Comparison of ENCODE assay signal across 10 cellular contexts in the genomic region with DNA sequence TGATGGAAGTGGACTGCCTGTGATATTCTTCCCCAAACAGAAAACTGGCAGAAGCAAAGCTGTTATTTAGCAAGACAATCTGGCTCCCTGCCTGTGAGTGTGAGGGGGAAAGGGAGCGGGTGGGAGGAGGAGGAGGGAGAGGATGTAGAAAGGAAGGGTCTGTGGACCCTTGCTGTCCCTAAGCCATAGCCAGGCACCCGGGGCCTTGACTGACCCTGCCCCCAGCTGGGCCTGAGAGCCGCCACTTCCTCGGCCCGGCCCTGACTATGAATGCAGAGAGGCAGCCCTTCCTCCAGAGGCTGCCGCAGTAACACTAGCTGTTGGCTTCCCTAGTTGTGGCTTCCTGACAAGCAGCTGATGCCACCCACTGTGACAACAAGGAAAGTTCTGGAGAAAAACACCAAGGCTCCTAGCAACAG. TPM values are rescaled to one million over a fixed set of nuclear protein-coding genes. Genes with fewer than 3 reads are reported as not detected.
DNase-seq lines count a peak whose midpoint lies in the region; ATAC-seq and TF ChIP-seq lines count a peak whose summit lies in the region.
"Had no signal": no experiment of that assay in that cellular context is flagged by ENCODE, and none has a peak within 500 bp of the region (broad histone marks: within the 10 kb centered on the region; RNA-seq: fewer than 3 reads in every experiment).

No MANE protein-coding gene starts in this region.

- peak overlapping the region; percentile 86 to 98 (median 96) for H3K4me2 ChIP-seq in BLaER1 treated with 17β-estradiol and CSF1 and Interleukin-3, amounts not matched to agents 10 nM and 100 nM

- H3K4me3 ChIP-seq in BLaER1 treated with 17β-estradiol and CSF1 and Interleukin-3, amounts not matched to agents 10 nM and 100 nM = peak overlapping the region in 6 of 10 experiments; percentile 16 to 70 (median 62); a peak in 6 of 20 replicates
- no peak overlapping the region for H3K4me3 ChIP-seq in gastroesophageal sphincter

- intact Hi-C loops in activated CD8-positive, alpha-beta T cell treated with anti-CD3 and anti-CD28 coated beads for 36 hours (cut with micrococcal nuclease) = loop anchor here (5.0 kb wide), 2 partner anchors 51 to 236 kb away; no protein-coding TSS in a partner anchor

- peaks cover 12% of the 10 kb centered on the region for H3K9me3 Mint-ChIP-seq in nephron progenitor cell
- no peaks in the 10 kb centered on the region for H3K9me3 Mint-ChIP-seq in activated CD8-positive, alpha-beta T cell treated with anti-CD3 and anti-CD28 coated beads for 36 hours
- no peaks in the 10 kb centered on the region for H3K9me3 Mint-ChIP-seq in activated T-cell treated with anti-CD3 and anti-CD28 coated beads, Interleukin-2, amount 50 U/mL, for 24 hours

- peak; percentile 41 for ATAC-seq in gastroesophageal sphincter
- no peak for ATAC-seq in activated CD8-positive, alpha-beta T cell treated with anti-CD3 and anti-CD28 coated beads for 36 hours

- H3K4me3 Mint-ChIP-seq in nephron progenitor cell = no peak overlapping the region
- H3K4me3 Mint-ChIP-seq in activated CD8-positive, alpha-beta T cell treated with anti-CD3 and anti-CD28 coated beads for 36 hours = no peak overlapping the region
- H3K4me3 Mint-ChIP-seq in activated T-cell treated with anti-CD3 and anti-CD28 coated beads, Interleukin-2, amount 50 U/mL, for 24 hours = no peak overlapping the region

- H4K20me1 ChIP-seq in BLaER1 treated with 17β-estradiol and CSF1 and Interleukin-3, amounts not matched to agents 10 nM and 100 nM = no peaks in the 10 kb centered on the region

- H3K27me3 ChIP-seq in BLaER1 treated with 17β-estradiol and CSF1 and Interleukin-3, amounts not matched to agents 10 nM and 100 nM = no peaks in the 10 kb centered on the region
- no peaks in the 10 kb centered on the region for H3K27me3 ChIP-seq in gastroesophageal sphincter

- DNase-seq in NCI-H2196 treated with DMSO at 0.1 percent for 48 hours (lab: John Stamatoyannopoulos, UW; ENCODE audit: unreplicated experiment) (peak; percentile 37), nephron progenitor cell (peak; percentile 22), NCI-H226 (no peak)
- no peak for DNase-seq in activated CD8-positive, alpha-beta T cell treated with anti-CD3 and anti-CD28 coated beads for 36 hours
- DNase-seq in activated T-cell treated with anti-CD3 and anti-CD28 coated beads, Interleukin-2, amount 50 U/mL, for 24 hours = no peak
- DNase-seq in activated CD4-positive, CD25-positive, alpha-beta regulatory T cell (lab: John Stamatoyannopoulos, UW) = no peak

- TF ChIP-seq POLR2A in gastroesophageal sphincter (IDR thresholded peaks at IDR 0.05) = no peak

- peaks cover 8% of the 10 kb centered on the region for H3K27me3 Mint-ChIP-seq in nephron progenitor cell (ENCODE audit: low read depth, poor library complexity)
- H3K27me3 Mint-ChIP-seq in activated CD8-positive, alpha-beta T cell treated with anti-CD3 and anti-CD28 coated beads for 36 hours = peaks cover 1% of the 10 kb centered on the region
- H3K27me3 Mint-ChIP-seq in activated T-cell treated with anti-CD3 and anti-CD28 coated beads, Interleukin-2, amount 50 U/mL, for 24 hours = peaks cover 4% of the 10 kb centered on the region

- no peak overlapping the region for H3K27ac Mint-ChIP-seq in nephron progenitor cell
- H3K27ac Mint-ChIP-seq in activated CD8-positive, alpha-beta T cell treated with anti-CD3 and anti-CD28 coated beads for 36 hours = no peak overlapping the region
- no peak overlapping the region for H3K27ac Mint-ChIP-seq in activated T-cell treated with anti-CD3 and anti-CD28 coated beads, Interleukin-2, amount 50 U/mL, for 24 hours

- H3K9me3 ChIP-seq in BLaER1 treated with 17β-estradiol and CSF1 and Interleukin-3, amounts not matched to agents 10 nM and 100 nM (replicated peaks in 1 of 11) = peaks cover 24 to 39% (median 31%) of the 10 kb centered on the region in 11 experiments
- H3K9me3 ChIP-seq in gastroesophageal sphincter = no peaks in the 10 kb centered on the region

- no peaks in the 10 kb centered on the region for H3K36me3 Mint-ChIP-seq in nephron progenitor cell (ENCODE audit: low read depth)
- no peaks in the 10 kb centered on the region for H3K36me3 Mint-ChIP-seq in activated CD8-positive, alpha-beta T cell treated with anti-CD3 and anti-CD28 coated beads for 36 hours (ENCODE audit: low read depth)
- no peaks in the 10 kb centered on the region for H3K36me3 Mint-ChIP-seq in activated T-cell treated with anti-CD3 and anti-CD28 coated beads, Interleukin-2, amount 50 U/mL, for 24 hours (ENCODE audit: low read depth)

- 0 to 72% methylated on average over 1 to 6 of the region's 6 CpGs for WGBS in gastroesophageal sphincter (ENCODE audit: low coverage in 1 of 2), 2 donors

- H3K27ac ChIP-seq in BLaER1 treated with 17β-estradiol and CSF1 and Interleukin-3, amounts not matched to agents 10 nM and 100 nM = peak overlapping the region; percentile 66 to 99 (median 84)
- peak overlapping the region in 2 of 4 donors; percentile 17 to 39 for H3K27ac ChIP-seq in gastroesophageal sphincter

- H3K4me1 Mint-ChIP-seq in nephron progenitor cell = peaks cover 22% of the 10 kb centered on the region
- H3K4me1 Mint-ChIP-seq in activated CD8-positive, alpha-beta T cell treated with anti-CD3 and anti-CD28 coated beads for 36 hours (ENCODE audit: low read depth) = peaks cover 10% of the 10 kb centered on the region
- peaks cover 11% of the 10 kb centered on the region for H3K4me1 Mint-ChIP-seq in activated T-cell treated with anti-CD3 and anti-CD28 coated beads, Interleukin-2, amount 50 U/mL, for 24 hours (ENCODE audit: low read depth)

- H3K9ac ChIP-seq in BLaER1 treated with 17β-estradiol and CSF1 and Interleukin-3, amounts not matched to agents 10 nM and 100 nM = peak overlapping the region; percentile 63 to 90 (median 79)

- no peak for TF ChIP-seq CTCF in gastroesophageal sphincter (IDR thresholded peaks at IDR 0.05)
- TF ChIP-seq CTCF in nephron progenitor cell (IDR thresholded peaks at IDR 0.05) = no peak
- TF ChIP-seq CTCF in activated CD8-positive, alpha-beta T cell treated with anti-CD3 and anti-CD28 coated beads for 36 hours (IDR thresholded peaks at IDR 0.05) = no peak

- H3K4me1 ChIP-seq in BLaER1 treated with 17β-estradiol and CSF1 and Interleukin-3, amounts not matched to agents 10 nM and 100 nM = peaks cover 30 to 63% (median 55%) of the 10 kb centered on the region in 10 experiments
- peaks cover 0 to 16% (median 10%) of the 10 kb centered on the region in 3 donors for H3K4me1 ChIP-seq in gastroesophageal sphincter

- TF ChIP-seq EP300 in gastroesophageal sphincter (IDR thresholded peaks at IDR 0.05) = no peak

- CTCF ChIA-PET in activated CD8-positive, alpha-beta T cell treated with anti-CD3 and anti-CD28 coated beads for 36 hours (lab: Charles Lee) = interaction anchor here (0.7 to 6.0 kb wide), 14 partner anchors 9 to 270 kb away, joined by 3 to 86 read pairs (median 8); a partner anchor contains a TSS

- POLR2A ChIA-PET in activated CD8-positive, alpha-beta T cell treated with anti-CD3 and anti-CD28 coated beads for 36 hours (lab: Charles Lee) = no interaction called here

- peaks cover 0 to 12% (median 0%) of the 10 kb centered on the region in 11 experiments; a peak in 6 of 22 replicates for H3K36me3 ChIP-seq in BLaER1 treated with 17β-estradiol and CSF1 and Interleukin-3, amounts not matched to agents 10 nM and 100 nM
- no peaks in the 10 kb centered on the region for H3K36me3 ChIP-seq in gastroesophageal sphincter

RNA-seq across cellular contexts. Expression of a gene that starts 13.9 kb away (rescaled TPM):
- total RNA-seq in gastroesophageal sphincter = not detected
- not detected for total RNA-seq in activated CD8-positive, alpha-beta T cell treated with anti-CD3 and anti-CD28 coated beads for 36 hours
- total RNA-seq: activated CD8-positive, alpha-beta T cell treated with anti-CD3 and anti-CD28 coated beads, Interleukin-2, amount 10 ng/mL, durations not matched to agents 7 days and 5 days; dermis blood vessel endothelial cell had no signal

RNA-seq across cellular contexts. Expression of a gene that starts 32.9 kb away (rescaled TPM):
- total RNA-seq in gastroesophageal sphincter = 10 to 100 TPM in 3 of 4 donors, 1 to 10 TPM in 1; 9.2 to 27.9 (median 18.8) TPM
- total RNA-seq in activated CD8-positive, alpha-beta T cell treated with anti-CD3 and anti-CD28 coated beads for 36 hours = under 1 TPM; 0.34 to 0.45 TPM
- total RNA-seq: dermis blood vessel endothelial cell had no signal

RNA-seq across cellular contexts. Expression of a gene that starts 33.3 kb away (rescaled TPM):
- under 1 TPM in 2 of 4 donors, not detected in 2; 0.31 to 0.81 TPM for total RNA-seq in gastroesophageal sphincter
- total RNA-seq in activated CD8-positive, alpha-beta T cell treated with anti-CD3 and anti-CD28 coated beads for 36 hours = under 1 TPM; 0.29 to 0.59 TPM
- total RNA-seq: activated CD8-positive, alpha-beta T cell treated with anti-CD3 and anti-CD28 coated beads, Interleukin-2, amount 10 ng/mL, durations not matched to agents 7 days and 5 days; dermis blood vessel endothelial cell had no signal

RNA-seq across cellular contexts. Expression of a gene that starts 33.7 kb away (rescaled TPM):
- not detected for total RNA-seq in gastroesophageal sphincter
- not detected for total RNA-seq in activated CD8-positive, alpha-beta T cell treated with anti-CD3 and anti-CD28 coated beads for 36 hours
- total RNA-seq: activated CD8-positive, alpha-beta T cell treated with anti-CD3 and anti-CD28 coated beads, Interleukin-2, amount 10 ng/mL, durations not matched to agents 7 days and 5 days; dermis blood vessel endothelial cell had no signal

Comparison
In these comparisons a context has a peak if more than half of its experiments do, and no peak if none do; other contexts are left out.
1. H3K4me3 ChIP-seq: peak in BLaER1 treated with 17β-estradiol and CSF1 and Interleukin-3, amounts not matched to agents 10 nM and 100 nM (6 of 10); none in gastroesophageal sphincter (0 of 2).
2. DNase-seq: peak in NCI-H2196 treated with DMSO at 0.1 percent for 48 hours (single experiment) and nephron progenitor cell (single experiment); none in activated CD8-positive, alpha-beta T cell treated with anti-CD3 and anti-CD28 coated beads for 36 hours (single experiment), activated T-cell treated with anti-CD3 and anti-CD28 coated beads, Interleukin-2, amount 50 U/mL, for 24 hours (single experiment), NCI-H226 (single experiment) and activated CD4-positive, CD25-positive, alpha-beta regulatory T cell (0 of 4).
3. RNA of a gene that starts 32.9 kb away (total RNA-seq): 9.2 to 27.9 TPM in gastroesophageal sphincter; 0.34 to 0.45 TPM in activated CD8-positive, alpha-beta T cell treated with anti-CD3 and anti-CD28 coated beads for 36 hours; every median in the first group is over 4 times any median in the second.